18 cellular contexts compared by ENCODE assay signal in the genomic region with DNA sequence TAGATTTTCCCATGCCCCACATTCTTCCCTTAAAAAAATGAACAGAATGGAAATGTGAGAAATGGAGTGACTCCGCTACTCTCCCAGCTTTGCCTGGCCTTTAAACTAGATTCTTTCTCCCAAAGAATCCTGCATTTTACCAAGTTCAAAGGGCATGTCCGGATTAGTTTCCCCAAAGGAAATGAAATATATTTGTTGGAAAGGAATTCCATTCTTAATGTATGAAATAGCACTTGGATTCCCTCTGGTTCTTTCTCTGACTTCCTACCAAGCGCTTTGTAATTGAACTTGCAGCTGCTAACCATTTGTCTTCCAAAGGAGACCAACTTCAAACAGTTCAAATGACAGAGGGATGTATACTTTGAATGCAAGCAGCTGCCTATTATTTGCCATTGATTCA. TPM values are rescaled to one million over a fixed set of nuclear protein-coding genes. Genes with fewer than 3 reads are reported as not detected.
DNase-seq lines count a peak whose midpoint lies in the region; ATAC-seq and TF ChIP-seq lines count a peak whose summit lies in the region.
"Had no signal": no experiment of that assay in that cellular context is flagged by ENCODE, and none has a peak within 500 bp of the region (broad histone marks: within the 10 kb centered on the region; RNA-seq: fewer than 3 reads in every experiment).

No MANE protein-coding gene starts in this region.

- DNase-seq in left ventricle myocardium inferior: no peak
- DNase-seq in right cardiac atrium: no peak
- peak; percentile 7 for DNase-seq in adipocyte (ENCODE audit: low read depth)
- no peak for DNase-seq in upper lobe of right lung
- DNase-seq in hepatic stellate cell (ENCODE audit: low spot score): no peak
- DNase-seq: activated CD4-positive, CD25-positive, alpha-beta regulatory T cell treated with anti-CD3 and anti-CD28 coated beads, Interleukin-2, amount 50 U/mL, for 72 hours; activated CD8-positive, alpha-beta memory T cell treated with anti-CD3 and anti-CD28 coated beads, Interleukin-2, amount 50 U/mL, for 48 hours; activated naive CD8-positive, alpha-beta T cell treated with anti-CD3 and anti-CD28 coated beads, Interleukin-2, amount 10 ng/mL, durations not matched to agents 7 days and 5 days; erythroblast; GF-D8; NCI-H510A; spleen; stimulated activated naive CD8-positive, alpha-beta T cell treated with anti-CD3 and anti-CD28 coated beads, Interleukin-15, amount 100 ng/mL, for 72 hours; T-helper 1 cell had no signal

- 35% methylated on average over 3 of the region's 3 CpGs for WGBS in right cardiac atrium

- H3K27me3 ChIP-seq in left ventricle myocardium inferior (ENCODE audit: low read depth) (no peaks in the 10 kb centered on the region), right cardiac atrium (ENCODE audit: control insufficient read depth, insufficient read depth) (no peaks in the 10 kb centered on the region), adipocyte (replicated peaks; ENCODE audit: control insufficient read depth, insufficient read depth, low read length) (no peaks in the 10 kb centered on the region), iPS-20b (ENCODE audit: insufficient read depth, low read length) (no peaks in the 10 kb centered on the region), upper lobe of right lung (no peaks in the 10 kb centered on the region)
- H3K27me3 ChIP-seq: spleen had no signal

- peaks cover 60% of the 10 kb centered on the region for H3K4me1 ChIP-seq in left ventricle myocardium inferior
- H3K4me1 ChIP-seq in right cardiac atrium (ENCODE audit: control insufficient read depth, insufficient read depth, low read length): peaks cover 13% of the 10 kb centered on the region
- H3K4me1 ChIP-seq in adipocyte (ENCODE audit: control insufficient read depth, insufficient read depth, low read length): peaks cover 80% of the 10 kb centered on the region
- H3K4me1 ChIP-seq in iPS-20b (ENCODE audit: insufficient read depth, low read length): peaks cover 52% of the 10 kb centered on the region
- H3K4me1 ChIP-seq in upper lobe of right lung: peaks cover 35% of the 10 kb centered on the region

- H3K4me3 ChIP-seq in left ventricle myocardium inferior (peak overlapping the region; percentile 13), right cardiac atrium (ENCODE audit: low read length) (no peak overlapping the region), adipocyte (ENCODE audit: low read length) (peak overlapping the region; percentile 67), iPS-20b (ENCODE audit: low read length) (peak overlapping the region; percentile 16; the same call in 1 of the 2 replicates), upper lobe of right lung (no peak overlapping the region)
- H3K4me3 ChIP-seq: lung, spleen had no signal

- intact Hi-C loops in left ventricle myocardium inferior (cut with micrococcal nuclease) (no loop called here), right cardiac atrium (cut with DNase I) (loop anchor here in 1 of 4 donors (10.0 kb wide), 1 partner anchor 69 kb away; no protein-coding TSS in a partner anchor), upper lobe of right lung (cut with DNase I) (no loop called here)

- H3K36me3 ChIP-seq in left ventricle myocardium inferior: no peaks in the 10 kb centered on the region
- H3K36me3 ChIP-seq in adipocyte (ENCODE audit: control insufficient read depth, insufficient read depth, low read length, severe bottlenecking): no peaks in the 10 kb centered on the region
- no peaks in the 10 kb centered on the region for H3K36me3 ChIP-seq in iPS-20b (ENCODE audit: insufficient read depth, low read depth, low read length)
- no peaks in the 10 kb centered on the region for H3K36me3 ChIP-seq in upper lobe of right lung
- H3K36me3 ChIP-seq: spleen had no signal

- ATAC-seq in right cardiac atrium: no peak
- no peak for ATAC-seq in upper lobe of right lung
- no peak for ATAC-seq in HG03342 (IDR thresholded peaks at IDR 0.05; ENCODE audit: unreplicated experiment)
- no peak for ATAC-seq in HG03442 (IDR thresholded peaks at IDR 0.05; ENCODE audit: unreplicated experiment)
- ATAC-seq: stimulated activated naive CD8-positive, alpha-beta T cell treated with anti-CD3 and anti-CD28 coated beads, Interleukin-15, amount 100 ng/mL, for 72 hours had no signal

- no peaks in the 10 kb centered on the region for H3K9me3 ChIP-seq in left ventricle myocardium inferior (replicated peaks)
- H3K9me3 ChIP-seq in right cardiac atrium (ENCODE audit: control insufficient read depth, low read length): no peaks in the 10 kb centered on the region
- H3K9me3 ChIP-seq in adipocyte (ENCODE audit: control insufficient read depth, low read length): no peaks in the 10 kb centered on the region
- H3K9me3 ChIP-seq in iPS-20b (ENCODE audit: insufficient read depth, low read depth, low read length): no peaks in the 10 kb centered on the region
- H3K9me3 ChIP-seq in upper lobe of right lung: no peaks in the 10 kb centered on the region
- H3K9me3 ChIP-seq: spleen had no signal

- peak overlapping the region; percentile 71 for H3K9ac ChIP-seq in adipocyte (ENCODE audit: low read length)
- H3K9ac ChIP-seq in iPS-20b (ENCODE audit: low read depth, low read length): peak overlapping the region; percentile 34; the same call in 1 of the 2 replicates

- TF ChIP-seq CTCF in left ventricle myocardium inferior (IDR thresholded peaks at IDR 0.05; ENCODE audit: borderline replicate concordance): no peak
- no peak for TF ChIP-seq CTCF in upper lobe of right lung (IDR thresholded peaks at IDR 0.05)

- H3K27ac ChIP-seq in left ventricle myocardium inferior (replicated peaks) (peak overlapping the region; percentile 75), right cardiac atrium (ENCODE audit: low read length) (no peak overlapping the region), iPS-20b (ENCODE audit: low read length) (no peak overlapping the region), upper lobe of right lung (peak overlapping the region; percentile 51)

RNA-seq across cellular contexts. Expression of a gene that starts 18.9 kb away (rescaled TPM):
- total RNA-seq in left ventricle myocardium inferior: 44.9 TPM
- 10 to 100 TPM; 38.2 to 45.9 (median 39.2) TPM for total RNA-seq in right cardiac atrium
- polyA plus RNA-seq in right cardiac atrium: 32.6 TPM
- total RNA-seq in upper lobe of right lung: 44.5 TPM

RNA-seq across cellular contexts. Expression of a gene that starts 49.1 kb away (rescaled TPM):
- 2.4 TPM for total RNA-seq in left ventricle myocardium inferior
- 1 to 10 TPM; 3.2 to 7.4 (median 3.6) TPM for total RNA-seq in right cardiac atrium
- polyA plus RNA-seq in right cardiac atrium: 3.8 TPM
- 4.6 TPM for total RNA-seq in upper lobe of right lung

Comparison
In these comparisons a context has a peak if more than half of its experiments do, and no peak if none do; other contexts are left out.
1. H3K27ac ChIP-seq: peak in left ventricle myocardium inferior (single experiment) and upper lobe of right lung (single experiment); none in right cardiac atrium (single experiment) and iPS-20b (single experiment).
2. H3K4me3 ChIP-seq: peak in left ventricle myocardium inferior (single experiment), adipocyte (single experiment) and iPS-20b (single experiment); none in right cardiac atrium (single experiment) and upper lobe of right lung (single experiment).